28 cellular contexts compared by ENCODE assay signal in the genomic region with DNA sequence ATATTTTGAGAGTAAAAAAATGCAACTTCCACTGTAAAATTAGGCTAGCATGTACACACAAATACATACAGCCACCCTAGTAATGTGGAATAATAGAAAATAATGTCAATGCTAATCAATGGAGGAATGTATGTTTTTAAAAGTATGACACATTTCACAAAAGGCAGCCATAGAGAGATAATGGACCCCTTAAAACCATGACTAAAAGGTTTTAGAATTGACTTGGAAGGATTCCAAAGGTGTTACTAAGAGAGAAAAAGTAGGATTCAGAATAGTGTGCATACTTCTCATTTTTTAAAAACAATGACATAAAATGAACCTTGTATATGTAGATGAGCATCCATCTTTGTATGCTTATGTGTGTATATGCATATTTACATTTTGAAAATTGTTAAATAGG.
DNase-seq lines count a peak whose midpoint lies in the region; FAIRE-seq and TF ChIP-seq lines count a peak whose summit lies in the region.
"Had no signal": no experiment of that assay in that cellular context is flagged by ENCODE, and none has a peak within 500 bp of the region (broad histone marks: within the 10 kb centered on the region; RNA-seq: fewer than 3 reads in every experiment).

No MANE protein-coding gene starts in this region.

- no peaks in the 10 kb centered on the region for H3K9me3 Mint-ChIP-seq in astrocyte (ENCODE audit: unreplicated experiment)

- no peaks in the 10 kb centered on the region for H3K36me3 ChIP-seq in astrocyte (ENCODE audit: insufficient read depth, low read length)
- H3K36me3 ChIP-seq: BLaER1 treated with 17β-estradiol and CSF1 and Interleukin-3, amounts not matched to agents 10 nM and 100 nM had no signal

- peaks cover 5% of the 10 kb centered on the region for H3K4me1 ChIP-seq in astrocyte (ENCODE audit: insufficient read depth, low read length)
- H3K4me1 ChIP-seq: A549; BLaER1 treated with 17β-estradiol and CSF1 and Interleukin-3, amounts not matched to agents 10 nM and 100 nM had no signal

- no peaks in the 10 kb centered on the region for H3K9me3 ChIP-seq in astrocyte (ENCODE audit: insufficient read depth, low read depth, low read length)
- H3K9me3 ChIP-seq: A549; BLaER1 treated with 17β-estradiol and CSF1 and Interleukin-3, amounts not matched to agents 10 nM and 100 nM had no signal

- TF ChIP-seq CTCF in astrocyte (IDR thresholded peaks at IDR 0.05; ENCODE audit: insufficient read depth, low read depth, low read length) = no peak

- H3K27me3 Mint-ChIP-seq in astrocyte (ENCODE audit: low read depth, unreplicated experiment) = no peaks in the 10 kb centered on the region
- H3K27me3 Mint-ChIP-seq: CD4-positive, alpha-beta memory T cell; T-helper 17 cell had no signal

- peak overlapping the region; percentile 9 for H3K4me2 ChIP-seq in astrocyte (ENCODE audit: low read length)
- H3K4me2 ChIP-seq: A549; BLaER1 treated with 17β-estradiol and CSF1 and Interleukin-3, amounts not matched to agents 10 nM and 100 nM had no signal

- no peak overlapping the region for H3K9ac ChIP-seq in astrocyte (ENCODE audit: low read length)
- H3K9ac ChIP-seq: BLaER1 treated with 17β-estradiol and CSF1 and Interleukin-3, amounts not matched to agents 10 nM and 100 nM had no signal

- no peaks in the 10 kb centered on the region for H3K79me2 ChIP-seq in astrocyte (ENCODE audit: insufficient read depth, low read length)

- peak; percentile 29 for DNase-seq in HCEC 1CT
- peak; percentile 20 for DNase-seq in NCI-H69 (lab: John Stamatoyannopoulos, UW)
- peak; percentile 67 for DNase-seq in astrocyte (ENCODE audit: low read depth)
- DNase-seq in non-pigmented ciliary epithelial cell (ENCODE audit: low read depth) = peak; percentile 17
- no peak for DNase-seq in NCI-H1436 (lab: John Stamatoyannopoulos, UW)
- no peak for DNase-seq in NCI-H2107 treated with DMSO at 0.1 percent for 48 hours (lab: John Stamatoyannopoulos, UW; ENCODE audit: unreplicated experiment)
- DNase-seq in NCI-H226 = no peak
- DNase-seq: AML-193; CD4-positive, alpha-beta memory T cell; COR-L47; DMS79; EL; GF-D8; IMR-90; KG1; MM.1S; NCI-H1694; NCI-H2081; NCI-H446; NCI-H524 treated with DMSO at 0.1 percent for 48 hours; SHP77 treated with DMSO at 0.1 percent for 48 hours; T-helper 17 cell had no signal

- no peak overlapping the region for H2AFZ ChIP-seq in astrocyte (ENCODE audit: low read depth, low read length)

- H3K4me1 Mint-ChIP-seq in astrocyte (ENCODE audit: low read depth, unreplicated experiment) = peaks cover 9% of the 10 kb centered on the region
- H3K4me1 Mint-ChIP-seq: CD4-positive, alpha-beta memory T cell; T-helper 17 cell had no signal

- H3K4me3 ChIP-seq in astrocyte (ENCODE audit: insufficient read depth, low read depth, low read length) = no peak overlapping the region
- H3K4me3 ChIP-seq: A549; BLaER1 treated with 17β-estradiol and CSF1 and Interleukin-3, amounts not matched to agents 10 nM and 100 nM; SK-N-MC had no signal

- FAIRE-seq in astrocyte (lab: Jason Lieb, UNC) = no peak
- FAIRE-seq: A549, GM12892, H1 had no signal

- no peaks in the 10 kb centered on the region for H3K36me3 Mint-ChIP-seq in astrocyte (ENCODE audit: low read depth, unreplicated experiment)
- H3K36me3 Mint-ChIP-seq: CD4-positive, alpha-beta memory T cell had no signal

- H4K20me1 ChIP-seq in astrocyte (ENCODE audit: insufficient read depth, low read length) = no peaks in the 10 kb centered on the region
- H4K20me1 ChIP-seq: BLaER1 treated with 17β-estradiol and CSF1 and Interleukin-3, amounts not matched to agents 10 nM and 100 nM had no signal

- no peaks in the 10 kb centered on the region for H3K27me3 ChIP-seq in astrocyte (ENCODE audit: insufficient read depth, low read length)
- H3K27me3 ChIP-seq: BLaER1 treated with 17β-estradiol and CSF1 and Interleukin-3, amounts not matched to agents 10 nM and 100 nM had no signal

- H3K27ac Mint-ChIP-seq in astrocyte (ENCODE audit: unreplicated experiment) = no peak overlapping the region
- H3K27ac Mint-ChIP-seq: T-helper 17 cell had no signal

- H3K27ac ChIP-seq in astrocyte (ENCODE audit: low read depth, low read length) = no peak overlapping the region
- H3K27ac ChIP-seq: A549; BLaER1 treated with 17β-estradiol and CSF1 and Interleukin-3, amounts not matched to agents 10 nM and 100 nM; RWPE1; SK-N-MC had no signal

- no peak overlapping the region for H3K4me3 Mint-ChIP-seq in astrocyte (ENCODE audit: unreplicated experiment)
- H3K4me3 Mint-ChIP-seq: CD4-positive, alpha-beta memory T cell; T-helper 17 cell had no signal

Comparison
In these comparisons a context has a peak if more than half of its experiments do, and no peak if none do; other contexts are left out.
1. DNase-seq: peak in HCEC 1CT (single experiment), NCI-H69 (single experiment), astrocyte (single experiment) and non-pigmented ciliary epithelial cell (single experiment); none in NCI-H1436 (single experiment), NCI-H2107 treated with DMSO at 0.1 percent for 48 hours (single experiment) and NCI-H226 (single experiment).